34 cellular contexts compared by ENCODE assay signal in the genomic region with DNA sequence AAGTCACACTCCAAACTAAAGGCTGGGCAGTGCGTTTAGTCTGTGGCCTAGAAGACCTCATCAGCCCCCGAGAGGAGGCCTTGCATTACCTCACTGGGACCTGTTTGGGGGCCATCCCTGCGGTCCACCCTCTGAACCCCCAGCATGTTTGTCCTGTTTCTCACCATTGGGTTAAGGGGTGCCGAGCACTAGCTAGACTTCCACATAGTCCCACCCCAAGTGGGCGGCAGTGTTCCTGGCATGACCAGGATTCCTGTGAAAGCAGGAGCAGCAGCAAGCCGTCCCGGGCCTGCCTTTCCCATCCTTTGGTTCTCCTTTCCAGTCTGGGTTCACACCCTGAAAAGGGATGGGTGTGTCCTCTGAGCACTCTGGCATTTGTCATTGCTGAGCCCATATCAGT. TPM values are rescaled to one million over a fixed set of nuclear protein-coding genes. Genes with fewer than 3 reads are reported as not detected.
"Had no signal": no experiment of that assay in that cellular context is flagged by ENCODE, and none has a peak within 500 bp of the region (broad histone marks: within the 10 kb centered on the region; RNA-seq: fewer than 3 reads in every experiment).

No MANE protein-coding gene starts in this region.

- FAIRE-seq: colon, endometrium had no signal

- H3K4me1 ChIP-seq: body of pancreas, esophagus squamous epithelium, gastroesophageal sphincter, heart right ventricle had no signal

- H3K9me3 ChIP-seq: adrenal gland, body of pancreas, esophagus squamous epithelium, gastroesophageal sphincter had no signal

- ATAC-seq: activated CD4-positive, alpha-beta T cell treated with anti-CD3 and anti-CD28 coated beads for 36 hours; activated CD4-positive, CD25-positive, alpha-beta regulatory T cell treated with anti-CD3 and anti-CD28 coated beads, Interleukin-2, amount 50 U/mL, for 24 hours; activated naive CD8-positive, alpha-beta T cell treated with anti-CD3 and anti-CD28 coated beads, Interleukin-2, amount 50 U/mL, for 24 hours; gastroesophageal sphincter; T-cell had no signal

- H3K4me3 ChIP-seq: adrenal gland, body of pancreas, esophagus squamous epithelium, gastroesophageal sphincter, heart right ventricle had no signal

- H3K36me3 ChIP-seq: WERI-Rb-1 had no signal

- DNase-seq: activated B cell treated with CpG ODN at 0.5 μM for 24 hours; activated CD4-positive, alpha-beta memory T cell treated with anti-CD3 and anti-CD28 coated beads for 36 hours; activated CD4-positive, alpha-beta T cell treated with anti-CD3 and anti-CD28 coated beads for 36 hours; activated CD4-positive, alpha-beta T cell treated with anti-CD3 and anti-CD28 coated beads, Interleukin-2, amount 10 ng/mL, durations not matched to agents 24 days and 14 days; activated CD8-positive, alpha-beta memory T cell treated with anti-CD3 and anti-CD28 coated beads, Interleukin-2, amount 50 U/mL, for 4 hours; activated effector memory CD4-positive, alpha-beta T cell treated with anti-CD3 and anti-CD28 coated beads, Interleukin-2, amount 50 U/mL, for 16 hours; activated naive CD4-positive, alpha-beta T cell treated with anti-CD3 and anti-CD28 coated beads for 36 hours; activated naive CD8-positive, alpha-beta T cell treated with anti-CD3 and anti-CD28 coated beads for 36 hours; activated naive CD8-positive, alpha-beta T cell treated with anti-CD3 and anti-CD28 coated beads, Interleukin-2, amount 50 U/mL, for 24 hours; activated T-cell treated with anti-CD3 and anti-CD28 coated beads, Interleukin-2, amount 50 U/mL, for 1 hour; amygdala; aorta; effector CD8-positive, alpha-beta T cell; esophagus squamous epithelium; foreskin melanocyte; heart right ventricle; SW 1271; T-cell; T1000; WERI-Rb-1 had no signal

- H3K27me3 ChIP-seq: adrenal gland, body of pancreas, esophagus squamous epithelium, gastroesophageal sphincter, heart right ventricle had no signal

- H3K27ac ChIP-seq: adrenal gland, esophagus squamous epithelium, gastroesophageal sphincter, heart right ventricle, WERI-Rb-1 had no signal

RNA-seq across cellular contexts. Expression of gene HAND1, which starts 58.8 kb away (rescaled TPM):
- total RNA-seq: activated B cell treated with CpG ODN at 0.5 μM for 24 hours; activated CD4-positive, alpha-beta memory T cell treated with anti-CD3 and anti-CD28 coated beads for 36 hours; activated CD4-positive, alpha-beta T cell treated with anti-CD3 and anti-CD28 coated beads for 36 hours; activated CD4-positive, alpha-beta T cell treated with anti-CD3 and anti-CD28 coated beads, Interleukin-2, amount 10 ng/mL, durations not matched to agents 24 days and 14 days; activated naive CD4-positive, alpha-beta T cell treated with anti-CD3 and anti-CD28 coated beads for 36 hours; activated naive CD8-positive, alpha-beta T cell treated with anti-CD3 and anti-CD28 coated beads for 36 hours; activated T-helper 1 cell treated with anti-CD3 and anti-CD28 coated beads, Interleukin-12 subunit alpha, Interleukin-12 subunit beta, Interleukin-2, Interleukin-4 antibody, amounts not matched to agents 30 ng/mL and 10 ng/mL and 1 ng/mL, durations not matched to agents 14 hours and 24 hours and 36 hours; activated T-helper 2 cell treated with anti-CD3 and anti-CD28 coated beads, Interferon-gamma antibody, Interleukin-2, Interleukin-4, amounts not matched to agents 10 μg/mL and 5 μg/mL and 100 μg/mL, durations not matched to agents 14 hours and 24 hours and 36 hours; aorta; body of pancreas; chondrocyte; dermis microvascular lymphatic vessel endothelial cell; epithelial cell of proximal tubule; esophagus squamous epithelium; fibroblast of lung; fibroblast of villous mesenchyme; gastroesophageal sphincter; glomerular endothelial cell; T-cell had no signal
